ENCODE assay signal across 14 cellular contexts in genomic region chr10:15237351-15237750, GRCh38.
DNase-seq lines count a peak whose midpoint lies in the region; ATAC-seq and TF ChIP-seq lines count a peak whose summit lies in the region.
"Had no signal": no experiment of that assay in that cellular context is flagged by ENCODE, and none has a peak within 500 bp of the region (broad histone marks: within the 10 kb centered on the region; RNA-seq: fewer than 3 reads in every experiment).

No MANE protein-coding gene starts in this region.

- 47% methylated on average over 5 of the region's 5 CpGs for whole genome bisulfite sequencing in suprapubic skin

- TF ChIP-seq EP300 in suprapubic skin (IDR thresholded peaks at IDR 0.05): no peak

- peaks cover 0 to 1% of the 10 kb centered on the region in 2 donors for H3K27me3 Mint-ChIP-seq in stimulated activated naive B cell treated with anti-CD40 and anti-IgM and Interleukin-4, amounts not matched to agents 10 μg/mL and 1 μg/mL and 100 μg/mL, for 72 hours
- no peaks in the 10 kb centered on the region for H3K27me3 Mint-ChIP-seq in activated CD4-positive, alpha-beta T cell treated with anti-CD3 and anti-CD28 coated beads, Interleukin-2, amount 10 ng/mL, durations not matched to agents 24 days and 14 days

- H3K9me3 ChIP-seq in right atrium auricular region (no peaks in the 10 kb centered on the region), suprapubic skin (no peaks in the 10 kb centered on the region)
- H3K9me3 ChIP-seq: spleen had no signal

- H3K27ac ChIP-seq in brain microvascular endothelial cell (peak overlapping the region; percentile 54), right atrium auricular region (peak overlapping the region; percentile 7 to 48), suprapubic skin (peak overlapping the region; percentile 23)
- H3K27ac ChIP-seq: spleen had no signal

- DNase-seq in activated CD8-positive, alpha-beta memory T cell treated with anti-CD3 and anti-CD28 coated beads, Interleukin-2, amount 50 U/mL, for 48 hours: peak; percentile 30
- DNase-seq in activated CD8-positive, alpha-beta memory T cell treated with anti-CD3 and anti-CD28 coated beads for 24 hours: no peak
- peak; percentile 60 for DNase-seq in brain microvascular endothelial cell
- DNase-seq in right atrium auricular region (ENCODE audit: low spot score): peak; percentile 76
- DNase-seq in suprapubic skin (ENCODE audit: low spot score in 2 of 2): no peak
- no peak for DNase-seq in stimulated activated naive B cell treated with anti-CD40 and anti-IgM and Interleukin-4, amounts not matched to agents 10 μg/mL and 1 μg/mL and 100 μg/mL, for 72 hours
- DNase-seq in activated CD4-positive, alpha-beta T cell treated with anti-CD3 and anti-CD28 coated beads, Interleukin-2, amount 10 ng/mL, durations not matched to agents 24 days and 14 days: no peak
- DNase-seq: GOT3; NCI-H1436; spleen; stimulated activated naive CD4-positive, alpha-beta T cell treated with Interleukin-2 at 50 U/mL for 16 hours had no signal

- no peaks in the 10 kb centered on the region for H3K9me3 Mint-ChIP-seq in stimulated activated naive B cell treated with anti-CD40 and anti-IgM and Interleukin-4, amounts not matched to agents 10 μg/mL and 1 μg/mL and 100 μg/mL, for 72 hours
- no peaks in the 10 kb centered on the region for H3K9me3 Mint-ChIP-seq in activated CD4-positive, alpha-beta T cell treated with anti-CD3 and anti-CD28 coated beads, Interleukin-2, amount 10 ng/mL, durations not matched to agents 24 days and 14 days
- H3K9me3 Mint-ChIP-seq: dendritic cell treated with granulocyte-macrophage colony-stimulating factor and Interleukin-4, amounts not matched to agents 40 ng/mL and 50 ng/mL, for 4 days had no signal

- no peak for ATAC-seq in stimulated activated naive B cell treated with anti-CD40 and anti-IgM and Interleukin-4, amounts not matched to agents 10 μg/mL and 1 μg/mL and 100 μg/mL, for 72 hours (replicated peaks)
- ATAC-seq in HG03432 (IDR thresholded peaks at IDR 0.05; ENCODE audit: unreplicated experiment): no peak

- H3K36me3 ChIP-seq in brain microvascular endothelial cell (replicated peaks) (no peaks in the 10 kb centered on the region), right atrium auricular region (no peaks in the 10 kb centered on the region), suprapubic skin (no peaks in the 10 kb centered on the region)

- peaks cover 0 to 13% of the 10 kb centered on the region in 2 donors for H3K4me1 ChIP-seq in right atrium auricular region
- H3K4me1 ChIP-seq in suprapubic skin: peaks cover 7% of the 10 kb centered on the region
- H3K4me1 ChIP-seq: spleen had no signal

- H3K4me3 ChIP-seq in brain microvascular endothelial cell (ENCODE audit: low read depth, low read length) (no peak overlapping the region), right atrium auricular region (no peak overlapping the region), suprapubic skin (no peak overlapping the region)
- H3K4me3 ChIP-seq: spleen had no signal

- no peaks in the 10 kb centered on the region for H3K27me3 ChIP-seq in brain microvascular endothelial cell (replicated peaks)
- H3K27me3 ChIP-seq in right atrium auricular region: no peaks in the 10 kb centered on the region
- no peaks in the 10 kb centered on the region for H3K27me3 ChIP-seq in suprapubic skin
- H3K27me3 ChIP-seq: spleen had no signal

- TF ChIP-seq POLR2A in suprapubic skin (IDR thresholded peaks at IDR 0.05): no peak

- H3K27ac Mint-ChIP-seq in stimulated activated naive B cell treated with anti-CD40 and anti-IgM and Interleukin-4, amounts not matched to agents 10 μg/mL and 1 μg/mL and 100 μg/mL, for 72 hours: no peak overlapping the region
- no peak overlapping the region for H3K27ac Mint-ChIP-seq in activated CD4-positive, alpha-beta T cell treated with anti-CD3 and anti-CD28 coated beads, Interleukin-2, amount 10 ng/mL, durations not matched to agents 24 days and 14 days
- H3K27ac Mint-ChIP-seq: B cell; dendritic cell treated with granulocyte-macrophage colony-stimulating factor and Interleukin-4, amounts not matched to agents 40 ng/mL and 50 ng/mL, for 4 days had no signal

- intact Hi-C loops in activated CD4-positive, alpha-beta T cell treated with anti-CD3 and anti-CD28 coated beads, Interleukin-2, amount 10 ng/mL, durations not matched to agents 24 days and 14 days (cut with micrococcal nuclease): no loop called here

- in situ Hi-C loops in brain microvascular endothelial cell (cut with HindIII; ENCODE audit: low pct_ligation_motif_present, low sequenced_read_pairs): no loop called here

- no peaks in the 10 kb centered on the region for H3K36me3 Mint-ChIP-seq in stimulated activated naive B cell treated with anti-CD40 and anti-IgM and Interleukin-4, amounts not matched to agents 10 μg/mL and 1 μg/mL and 100 μg/mL, for 72 hours
- no peaks in the 10 kb centered on the region for H3K36me3 Mint-ChIP-seq in activated CD4-positive, alpha-beta T cell treated with anti-CD3 and anti-CD28 coated beads, Interleukin-2, amount 10 ng/mL, durations not matched to agents 24 days and 14 days (ENCODE audit: low read depth)

- no peak overlapping the region for H3K4me3 Mint-ChIP-seq in stimulated activated naive B cell treated with anti-CD40 and anti-IgM and Interleukin-4, amounts not matched to agents 10 μg/mL and 1 μg/mL and 100 μg/mL, for 72 hours
- H3K4me3 Mint-ChIP-seq in activated CD4-positive, alpha-beta T cell treated with anti-CD3 and anti-CD28 coated beads, Interleukin-2, amount 10 ng/mL, durations not matched to agents 24 days and 14 days: no peak overlapping the region
- H3K4me3 Mint-ChIP-seq: B cell; dendritic cell treated with granulocyte-macrophage colony-stimulating factor and Interleukin-4, amounts not matched to agents 40 ng/mL and 50 ng/mL, for 4 days had no signal

- TF ChIP-seq CTCF in brain microvascular endothelial cell (IDR thresholded peaks at IDR 0.05; ENCODE audit: low read depth, low read length, missing control alignments) (no peak), right atrium auricular region (IDR thresholded peaks at IDR 0.05) (no peak), suprapubic skin (IDR thresholded peaks at IDR 0.05) (no peak)

- no peaks in the 10 kb centered on the region for H3K4me1 Mint-ChIP-seq in stimulated activated naive B cell treated with anti-CD40 and anti-IgM and Interleukin-4, amounts not matched to agents 10 μg/mL and 1 μg/mL and 100 μg/mL, for 72 hours
- H3K4me1 Mint-ChIP-seq in activated CD4-positive, alpha-beta T cell treated with anti-CD3 and anti-CD28 coated beads, Interleukin-2, amount 10 ng/mL, durations not matched to agents 24 days and 14 days: peaks cover 2% of the 10 kb centered on the region
- H3K4me1 Mint-ChIP-seq: B cell had no signal

Comparison
In these comparisons a context has a peak if more than half of its experiments do, and no peak if none do; other contexts are left out.
1. DNase-seq: peak in activated CD8-positive, alpha-beta memory T cell treated with anti-CD3 and anti-CD28 coated beads, Interleukin-2, amount 50 U/mL, for 48 hours (single experiment), brain microvascular endothelial cell (single experiment) and right atrium auricular region (single experiment); none in activated CD8-positive, alpha-beta memory T cell treated with anti-CD3 and anti-CD28 coated beads for 24 hours (single experiment), suprapubic skin (0 of 2), stimulated activated naive B cell treated with anti-CD40 and anti-IgM and Interleukin-4, amounts not matched to agents 10 μg/mL and 1 μg/mL and 100 μg/mL, for 72 hours (single experiment) and activated CD4-positive, alpha-beta T cell treated with anti-CD3 and anti-CD28 coated beads, Interleukin-2, amount 10 ng/mL, durations not matched to agents 24 days and 14 days (single experiment).
2. Peak in every context shown above with its lines, with median percentiles within 50 percentile points of each other: H3K27ac ChIP-seq.